2 cellular contexts compared by ENCODE assay signal in the genomic region with DNA sequence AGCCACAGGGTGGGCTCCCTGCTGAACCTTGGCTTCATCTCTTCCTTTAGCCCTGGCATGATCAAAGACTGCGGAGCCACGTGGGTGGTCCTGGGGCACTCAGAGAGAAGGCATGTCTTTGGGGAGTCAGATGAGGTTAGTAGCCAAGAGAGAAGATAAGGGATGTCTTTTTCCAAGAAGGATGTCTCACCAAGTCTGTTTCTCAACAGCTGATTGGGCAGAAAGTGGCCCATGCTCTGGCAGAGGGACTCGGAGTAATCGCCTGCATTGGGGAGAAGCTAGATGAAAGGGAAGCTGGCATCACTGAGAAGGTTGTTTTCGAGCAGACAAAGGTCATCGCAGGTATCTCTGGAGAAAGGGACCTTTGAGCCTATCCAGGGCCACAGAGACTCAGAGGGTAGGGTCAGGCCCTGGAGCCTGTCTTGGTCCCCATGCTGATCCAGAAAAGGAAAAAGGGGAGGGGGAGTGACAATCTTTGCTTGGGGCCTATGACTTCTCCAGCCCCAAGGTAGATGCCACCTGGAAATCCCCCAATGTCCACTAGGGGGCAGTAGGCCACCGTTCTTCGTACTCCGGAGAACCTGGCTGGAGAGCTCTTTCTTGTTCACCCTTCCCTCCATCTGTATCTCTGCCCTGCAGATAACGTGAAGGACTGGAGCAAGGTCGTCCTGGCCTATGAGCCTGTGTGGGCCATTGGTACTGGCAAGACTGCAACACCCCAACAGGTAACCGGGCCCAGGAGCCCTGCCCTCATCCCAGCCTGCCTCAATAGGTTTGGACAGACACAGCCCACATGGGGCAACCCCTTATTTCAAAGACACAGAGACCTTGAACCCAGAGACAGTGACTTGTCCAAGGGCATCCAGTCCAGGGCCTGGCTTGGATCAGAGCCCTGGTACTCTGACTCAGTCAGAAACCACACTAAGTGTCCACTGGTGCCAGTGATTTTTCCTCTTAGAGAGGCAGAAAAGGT.
TF ChIP-seq lines count a peak whose summit lies in the region.

No MANE protein-coding gene starts in this region.

TF ChIP-seq in A549, 52 proteins besides CTCF, POLR2A, EP300 and RAD21 (continues in another document):
- TF ChIP-seq ZC3H11A (IDR thresholded peaks at IDR 0.05): no peak
- no peak for TF ChIP-seq CEBPB (IDR thresholded peaks at IDR 0.05)
- no peak for TF ChIP-seq HEYL (CRISPR knock-in tag; IDR thresholded peaks at IDR 0.05)
- TF ChIP-seq, protein P1, sequence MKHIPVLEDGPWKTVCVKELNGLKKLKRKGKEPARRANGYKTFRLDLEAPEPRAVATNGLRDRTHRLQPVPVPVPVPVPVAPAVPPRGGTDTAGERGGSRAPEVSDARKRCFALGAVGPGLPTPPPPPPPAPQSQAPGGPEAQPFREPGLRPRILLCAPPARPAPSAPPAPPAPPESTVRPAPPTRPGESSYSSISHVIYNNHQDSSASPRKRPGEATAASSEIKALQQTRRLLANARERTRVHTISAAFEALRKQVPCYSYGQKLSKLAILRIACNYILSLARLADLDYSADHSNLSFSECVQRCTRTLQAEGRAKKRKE (CRISPR knock-in tag; IDR thresholded peaks at IDR 0.05; ENCODE audit: low read depth): no peak
- TF ChIP-seq, protein P2, sequence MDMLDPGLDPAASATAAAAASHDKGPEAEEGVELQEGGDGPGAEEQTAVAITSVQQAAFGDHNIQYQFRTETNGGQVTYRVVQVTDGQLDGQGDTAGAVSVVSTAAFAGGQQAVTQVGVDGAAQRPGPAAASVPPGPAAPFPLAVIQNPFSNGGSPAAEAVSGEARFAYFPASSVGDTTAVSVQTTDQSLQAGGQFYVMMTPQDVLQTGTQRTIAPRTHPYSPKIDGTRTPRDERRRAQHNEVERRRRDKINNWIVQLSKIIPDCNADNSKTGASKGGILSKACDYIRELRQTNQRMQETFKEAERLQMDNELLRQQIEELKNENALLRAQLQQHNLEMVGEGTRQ (IDR thresholded peaks at IDR 0.05): no peak
- TF ChIP-seq, protein P3, sequence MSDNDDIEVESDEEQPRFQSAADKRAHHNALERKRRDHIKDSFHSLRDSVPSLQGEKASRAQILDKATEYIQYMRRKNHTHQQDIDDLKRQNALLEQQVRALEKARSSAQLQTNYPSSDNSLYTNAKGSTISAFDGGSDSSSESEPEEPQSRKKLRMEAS (IDR thresholded peaks at IDR 0.05): peak; percentile 18; the same call in 1 of the 2 replicates
- TF ChIP-seq FOSL2 (IDR thresholded peaks at IDR 0.05): no peak
- no peak for TF ChIP-seq FOSL2 (CRISPR knock-in tag; IDR thresholded peaks at IDR 0.05)
- TF ChIP-seq CBX2 (IDR thresholded peaks at IDR 0.05; ENCODE audit: borderline replicate concordance, low read depth): no peak
- no peak for TF ChIP-seq ESRRA (IDR thresholded peaks at IDR 0.05; ENCODE audit: borderline replicate concordance, low read length)
- TF ChIP-seq, protein P4, sequence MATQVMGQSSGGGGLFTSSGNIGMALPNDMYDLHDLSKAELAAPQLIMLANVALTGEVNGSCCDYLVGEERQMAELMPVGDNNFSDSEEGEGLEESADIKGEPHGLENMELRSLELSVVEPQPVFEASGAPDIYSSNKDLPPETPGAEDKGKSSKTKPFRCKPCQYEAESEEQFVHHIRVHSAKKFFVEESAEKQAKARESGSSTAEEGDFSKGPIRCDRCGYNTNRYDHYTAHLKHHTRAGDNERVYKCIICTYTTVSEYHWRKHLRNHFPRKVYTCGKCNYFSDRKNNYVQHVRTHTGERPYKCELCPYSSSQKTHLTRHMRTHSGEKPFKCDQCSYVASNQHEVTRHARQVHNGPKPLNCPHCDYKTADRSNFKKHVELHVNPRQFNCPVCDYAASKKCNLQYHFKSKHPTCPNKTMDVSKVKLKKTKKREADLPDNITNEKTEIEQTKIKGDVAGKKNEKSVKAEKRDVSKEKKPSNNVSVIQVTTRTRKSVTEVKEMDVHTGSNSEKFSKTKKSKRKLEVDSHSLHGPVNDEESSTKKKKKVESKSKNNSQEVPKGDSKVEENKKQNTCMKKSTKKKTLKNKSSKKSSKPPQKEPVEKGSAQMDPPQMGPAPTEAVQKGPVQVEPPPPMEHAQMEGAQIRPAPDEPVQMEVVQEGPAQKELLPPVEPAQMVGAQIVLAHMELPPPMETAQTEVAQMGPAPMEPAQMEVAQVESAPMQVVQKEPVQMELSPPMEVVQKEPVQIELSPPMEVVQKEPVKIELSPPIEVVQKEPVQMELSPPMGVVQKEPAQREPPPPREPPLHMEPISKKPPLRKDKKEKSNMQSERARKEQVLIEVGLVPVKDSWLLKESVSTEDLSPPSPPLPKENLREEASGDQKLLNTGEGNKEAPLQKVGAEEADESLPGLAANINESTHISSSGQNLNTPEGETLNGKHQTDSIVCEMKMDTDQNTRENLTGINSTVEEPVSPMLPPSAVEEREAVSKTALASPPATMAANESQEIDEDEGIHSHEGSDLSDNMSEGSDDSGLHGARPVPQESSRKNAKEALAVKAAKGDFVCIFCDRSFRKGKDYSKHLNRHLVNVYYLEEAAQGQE (IDR thresholded peaks at IDR 0.05): peak; percentile 40; the same call in 1 of the 2 replicates
- no peak for TF ChIP-seq MYC (IDR thresholded peaks at IDR 0.05; ENCODE audit: borderline replicate concordance, low read length)
- no peak for TF ChIP-seq HOXB13 (CRISPR knock-in tag; IDR thresholded peaks at IDR 0.05; ENCODE audit: low read depth)
- TF ChIP-seq GATA3 (IDR thresholded peaks at IDR 0.05; ENCODE audit: borderline replicate concordance): 0 out of 2 replicates have a peak, but pooled peaks have one; percentile 20
- no peak for TF ChIP-seq PHF8 (IDR thresholded peaks at IDR 0.05; ENCODE audit: borderline replicate concordance, low read depth)
- 0 out of 2 replicates have a peak, but pooled peaks have one; percentile 48 for TF ChIP-seq POLR2AphosphoS2 (conservative IDR thresholded peaks at IDR 0.05; ENCODE audit: low read length)
- TF ChIP-seq RARB (CRISPR knock-in tag; IDR thresholded peaks at IDR 0.05): no peak
- TF ChIP-seq FOSB (CRISPR knock-in tag; IDR thresholded peaks at IDR 0.05): no peak
- no peak for TF ChIP-seq KDM1A (IDR thresholded peaks at IDR 0.05; ENCODE audit: low read depth)
- no peak for TF ChIP-seq RFX5 (IDR thresholded peaks at IDR 0.05)
- TF ChIP-seq TFCP2L1 (CRISPR knock-in tag; IDR thresholded peaks at IDR 0.05): no peak
- no peak for TF ChIP-seq ZSCAN20 (CRISPR knock-in tag; IDR thresholded peaks at IDR 0.05)
- TF ChIP-seq, protein P5, sequence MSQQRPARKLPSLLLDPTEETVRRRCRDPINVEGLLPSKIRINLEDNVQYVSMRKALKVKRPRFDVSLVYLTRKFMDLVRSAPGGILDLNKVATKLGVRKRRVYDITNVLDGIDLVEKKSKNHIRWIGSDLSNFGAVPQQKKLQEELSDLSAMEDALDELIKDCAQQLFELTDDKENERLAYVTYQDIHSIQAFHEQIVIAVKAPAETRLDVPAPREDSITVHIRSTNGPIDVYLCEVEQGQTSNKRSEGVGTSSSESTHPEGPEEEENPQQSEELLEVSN (IDR thresholded peaks at IDR 0.05; ENCODE audit: borderline replicate concordance, low read depth): no peak
- no peak for TF ChIP-seq ZFP36 (IDR thresholded peaks at IDR 0.05; ENCODE audit: borderline replicate concordance, partially characterized antibody)
- no peak for TF ChIP-seq HOXA7 (CRISPR knock-in tag; IDR thresholded peaks at IDR 0.05)
- no peak for TF ChIP-seq FOXS1 (CRISPR knock-in tag; IDR thresholded peaks at IDR 0.05)
- no peak for TF ChIP-seq RNF2 (IDR thresholded peaks at IDR 0.05; ENCODE audit: borderline replicate concordance, low read depth)
- no peak; a peak in 2 of 5 replicates for TF ChIP-seq JUN (IDR thresholded peaks at IDR 0.05)

TF ChIP-seq in HepG2, 621 proteins besides CTCF, POLR2A, EP300 and RAD21 (continues in another document):
- 0 out of 2 replicates have a peak, but pooled peaks have one; percentile 58 for TF ChIP-seq ZNF891 (CRISPR knock-in tag; IDR thresholded peaks at IDR 0.05)
- peak; percentile 45; the same call in 1 of the 3 replicates for TF ChIP-seq MXI1 (IDR thresholded peaks at IDR 0.05; ENCODE audit: borderline replicate concordance, low read depth, low read length)
- TF ChIP-seq, protein P6, sequence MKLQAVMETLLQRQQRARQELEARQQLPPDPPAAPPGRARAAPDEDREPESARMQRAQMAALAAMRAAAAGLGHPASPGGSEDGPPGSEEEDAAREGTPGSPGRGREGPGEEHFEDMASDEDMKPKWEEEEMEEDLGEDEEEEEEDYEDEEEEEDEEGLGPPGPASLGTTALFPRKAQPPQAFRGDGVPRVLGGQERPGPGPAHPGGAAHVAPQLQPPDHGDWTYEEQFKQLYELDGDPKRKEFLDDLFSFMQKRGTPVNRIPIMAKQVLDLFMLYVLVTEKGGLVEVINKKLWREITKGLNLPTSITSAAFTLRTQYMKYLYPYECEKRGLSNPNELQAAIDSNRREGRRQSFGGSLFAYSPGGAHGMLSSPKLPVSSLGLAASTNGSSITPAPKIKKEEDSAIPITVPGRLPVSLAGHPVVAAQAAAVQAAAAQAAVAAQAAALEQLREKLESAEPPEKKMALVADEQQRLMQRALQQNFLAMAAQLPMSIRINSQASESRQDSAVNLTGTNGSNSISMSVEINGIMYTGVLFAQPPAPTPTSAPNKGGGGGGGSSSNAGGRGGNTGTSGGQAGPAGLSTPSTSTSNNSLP (IDR thresholded peaks at IDR 0.05; ENCODE audit: low read depth, low read length): no peak
- TF ChIP-seq, protein P7, sequence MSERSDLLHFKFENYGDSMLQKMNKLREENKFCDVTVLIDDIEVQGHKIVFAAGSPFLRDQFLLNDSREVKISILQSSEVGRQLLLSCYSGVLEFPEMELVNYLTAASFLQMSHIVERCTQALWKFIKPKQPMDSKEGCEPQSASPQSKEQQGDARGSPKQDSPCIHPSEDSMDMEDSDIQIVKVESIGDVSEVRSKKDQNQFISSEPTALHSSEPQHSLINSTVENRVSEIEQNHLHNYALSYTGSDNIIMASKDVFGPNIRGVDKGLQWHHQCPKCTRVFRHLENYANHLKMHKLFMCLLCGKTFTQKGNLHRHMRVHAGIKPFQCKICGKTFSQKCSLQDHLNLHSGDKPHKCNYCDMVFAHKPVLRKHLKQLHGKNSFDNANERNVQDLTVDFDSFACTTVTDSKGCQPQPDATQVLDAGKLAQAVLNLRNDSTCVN (CRISPR knock-in tag; IDR thresholded peaks at IDR 0.05; ENCODE audit: borderline replicate concordance): 0 out of 2 replicates have a peak, but pooled peaks have one; percentile 45
- no peak for TF ChIP-seq ZNF256 (CRISPR knock-in tag; conservative IDR thresholded peaks at IDR 0.05)
- TF ChIP-seq ZFP90 (CRISPR knock-in tag; IDR thresholded peaks at IDR 0.05; ENCODE audit: borderline replicate concordance): no peak
- TF ChIP-seq ZNF547 (CRISPR knock-in tag; IDR thresholded peaks at IDR 0.05): peak; percentile 13; the same call in 1 of the 2 replicates
- TF ChIP-seq, protein P8, sequence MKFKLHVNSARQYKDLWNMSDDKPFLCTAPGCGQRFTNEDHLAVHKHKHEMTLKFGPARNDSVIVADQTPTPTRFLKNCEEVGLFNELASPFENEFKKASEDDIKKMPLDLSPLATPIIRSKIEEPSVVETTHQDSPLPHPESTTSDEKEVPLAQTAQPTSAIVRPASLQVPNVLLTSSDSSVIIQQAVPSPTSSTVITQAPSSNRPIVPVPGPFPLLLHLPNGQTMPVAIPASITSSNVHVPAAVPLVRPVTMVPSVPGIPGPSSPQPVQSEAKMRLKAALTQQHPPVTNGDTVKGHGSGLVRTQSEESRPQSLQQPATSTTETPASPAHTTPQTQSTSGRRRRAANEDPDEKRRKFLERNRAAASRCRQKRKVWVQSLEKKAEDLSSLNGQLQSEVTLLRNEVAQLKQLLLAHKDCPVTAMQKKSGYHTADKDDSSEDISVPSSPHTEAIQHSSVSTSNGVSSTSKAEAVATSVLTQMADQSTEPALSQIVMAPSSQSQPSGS (CRISPR knock-in tag; IDR thresholded peaks at IDR 0.05): peak; percentile 50; the same call in 1 of the 2 replicates
- no peak for TF ChIP-seq ZNF138 (CRISPR knock-in tag; IDR thresholded peaks at IDR 0.05; ENCODE audit: low read depth)
- no peak for TF ChIP-seq HHEX (CRISPR knock-in tag; IDR thresholded peaks at IDR 0.05)
- TF ChIP-seq PPARG (CRISPR knock-in tag; conservative IDR thresholded peaks at IDR 0.05): 0 out of 2 replicates have a peak, but pooled peaks have one; percentile 26
- 0 out of 2 replicates have a peak, but pooled peaks have one; percentile 5 for TF ChIP-seq RXRA (CRISPR knock-in tag; IDR thresholded peaks at IDR 0.05)
- no peak for TF ChIP-seq ARNT2 (CRISPR knock-in tag; IDR thresholded peaks at IDR 0.05; ENCODE audit: low read depth)
- TF ChIP-seq ZNF331 (CRISPR knock-in tag; IDR thresholded peaks at IDR 0.05): no peak; the same call in 1 of the 2 replicates
- TF ChIP-seq ZNF660 (CRISPR knock-in tag; IDR thresholded peaks at IDR 0.05; ENCODE audit: borderline replicate concordance, low read depth): no peak
- TF ChIP-seq ZFP62 (CRISPR knock-in tag; IDR thresholded peaks at IDR 0.05): no peak
- peak; percentile 22; the same call in 1 of the 2 replicates for TF ChIP-seq KDM2A (CRISPR knock-in tag; IDR thresholded peaks at IDR 0.05; ENCODE audit: borderline replicate concordance, low read depth)
- TF ChIP-seq ZNF879 (CRISPR knock-in tag; IDR thresholded peaks at IDR 0.05): no peak
- TF ChIP-seq ZNF326 (CRISPR knock-in tag; IDR thresholded peaks at IDR 0.05; ENCODE audit: borderline replicate concordance): 0 out of 2 replicates have a peak, but pooled peaks have one; percentile 41
- no peak for TF ChIP-seq NKX3-1 (CRISPR knock-in tag; IDR thresholded peaks at IDR 0.05)
- TF ChIP-seq BORCS8-MEF2B (CRISPR knock-in tag; IDR thresholded peaks at IDR 0.05): no peak
- no peak for TF ChIP-seq SMARCE1 (IDR thresholded peaks at IDR 0.05; ENCODE audit: borderline replicate concordance)
- TF ChIP-seq, protein P9, sequence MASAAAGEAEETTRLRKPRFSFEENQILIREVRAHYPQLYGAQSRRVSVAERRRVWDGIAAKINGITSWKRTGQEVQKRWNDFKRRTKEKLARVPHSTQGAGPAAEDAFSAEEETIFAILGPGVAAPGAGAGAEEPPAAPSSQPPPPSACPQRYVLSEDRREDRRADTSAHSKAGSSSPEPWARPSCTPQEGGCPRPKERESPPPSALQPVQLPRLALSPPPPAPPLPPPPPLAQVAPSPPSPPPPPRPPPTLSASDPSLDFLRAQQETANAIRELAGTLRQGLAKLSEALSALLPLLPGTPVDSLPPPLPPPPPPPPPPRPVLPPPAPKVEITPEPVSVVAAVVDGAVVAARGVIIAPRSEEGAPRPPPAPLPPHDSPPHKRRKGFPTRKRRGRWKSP (CRISPR knock-in tag; IDR thresholded peaks at IDR 0.05): peak; percentile 85
- TF ChIP-seq, protein P10, sequence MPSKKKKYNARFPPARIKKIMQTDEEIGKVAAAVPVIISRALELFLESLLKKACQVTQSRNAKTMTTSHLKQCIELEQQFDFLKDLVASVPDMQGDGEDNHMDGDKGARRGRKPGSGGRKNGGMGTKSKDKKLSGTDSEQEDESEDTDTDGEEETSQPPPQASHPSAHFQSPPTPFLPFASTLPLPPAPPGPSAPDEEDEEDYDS (CRISPR knock-in tag; IDR thresholded peaks at IDR 0.05): peak; percentile 12; the same call in 1 of the 2 replicates
- no peak for TF ChIP-seq ZNF333 (CRISPR knock-in tag; IDR thresholded peaks at IDR 0.05; ENCODE audit: borderline replicate concordance)
